8 cellular contexts compared by ENCODE assay signal in genomic region chr3:10010546-10011465, GRCh38. TPM values are rescaled to one million over a fixed set of nuclear protein-coding genes. Genes with fewer than 3 reads are reported as not detected.
A peak's percentile ranks its signal among the peaks of the same experiment; 100 is the strongest.
DNase-seq lines count a peak whose midpoint lies in the region; ATAC-seq, FAIRE-seq and TF ChIP-seq lines count a peak whose summit lies in the region.

No MANE protein-coding gene starts in this region.

- H3K9ac ChIP-seq in HUES6 (ENCODE audit: low read length) (peak overlapping the region; percentile 47), OCI-LY3 (ENCODE audit: low read length) (peak overlapping the region; percentile 63)

- H3K27ac ChIP-seq in HUES6 (ENCODE audit: low read depth, low read length) (no peak overlapping the region), OCI-LY3 (ENCODE audit: low read length) (no peak overlapping the region)

- peak overlapping the region; percentile 97 for H3K4me2 ChIP-seq in OCI-LY3 (ENCODE audit: low read length)

- H3K36me3 ChIP-seq in HUES6 (ENCODE audit: control insufficient read depth, insufficient read depth, low read length) (no peaks in the 10 kb centered on the region), OCI-LY3 (replicated peaks; ENCODE audit: low read depth, low read length) (no peaks in the 10 kb centered on the region)

- peaks cover 10% of the 10 kb centered on the region for H3K27me3 ChIP-seq in HUES6 (ENCODE audit: control insufficient read depth, insufficient read depth, low read length)
- H3K27me3 ChIP-seq in OCI-LY3 (ENCODE audit: low read depth, low read length) = no peaks in the 10 kb centered on the region

- peak overlapping the region; percentile 74; the same call in 1 of the 2 replicates for H2AFZ ChIP-seq in OCI-LY3 (ENCODE audit: low read depth, low read length)

- DNase-seq in D721Med (ENCODE audit: insufficient read length, low spot score) (peak; percentile 87), activated T-cell treated with anti-CD3 and anti-CD28 coated beads for 48 hours (ENCODE audit: low read depth) (peak; percentile 85), epithelial cell of proximal tubule (ENCODE audit: low read depth) (no peak), mucosa of gallbladder (ENCODE audit: low spot score) (peak; percentile 98)
- peak; percentile 83 to 88 for DNase-seq in stimulated activated CD8-positive, alpha-beta memory T cell treated with anti-CD3 and anti-CD28 coated beads, Interleukin-2, amount 100 ng/mL, for 48 hours (ENCODE audit: low read depth in 2 of 2)

- FAIRE-seq in D721Med (lab: Jason Lieb, UNC) = no peak

- ATAC-seq in GM21447 (IDR thresholded peaks at IDR 0.05; ENCODE audit: unreplicated experiment) = peak; percentile 83

- H3K4me1 ChIP-seq in HUES6 (ENCODE audit: control insufficient read depth, insufficient read depth, low read length) (peaks cover 14% of the 10 kb centered on the region; the same call in 1 of the 2 replicates), OCI-LY3 (ENCODE audit: low read length) (peaks cover 17% of the 10 kb centered on the region)

- TF ChIP-seq CTCF in D721Med (IDR thresholded peaks at IDR 0.05; ENCODE audit: insufficient read depth, missing control alignments) (no peak), OCI-LY3 (IDR thresholded peaks at IDR 0.05; ENCODE audit: low read depth, low read length) (no peak), epithelial cell of proximal tubule (conservative IDR thresholded peaks at IDR 0.05; ENCODE audit: low read depth, low read length) (no peak)

- H3K9me3 ChIP-seq in HUES6 (ENCODE audit: control insufficient read depth, insufficient read depth, low read depth, low read length) (no peaks in the 10 kb centered on the region), OCI-LY3 (ENCODE audit: insufficient read depth, low read length) (no peaks in the 10 kb centered on the region)

- H4K20me1 ChIP-seq in OCI-LY3 (ENCODE audit: insufficient read depth, low read length) = peaks cover 25% of the 10 kb centered on the region

- peak overlapping the region; percentile 82 for H3K4me3 ChIP-seq in HUES6 (ENCODE audit: low read depth, low read length)
- H3K4me3 ChIP-seq in OCI-LY3 (ENCODE audit: low read length) = peak overlapping the region; percentile 94
- peak overlapping the region; percentile 88 for H3K4me3 ChIP-seq in epithelial cell of proximal tubule (ENCODE audit: low read depth, low read length)

- H3K79me2 ChIP-seq in OCI-LY3 (ENCODE audit: low read length) = no peaks in the 10 kb centered on the region

RNA-seq across cellular contexts. Expression of gene FANCD2, which starts 15.4 kb away (rescaled TPM):
- total RNA-seq in epithelial cell of proximal tubule (25.9 and 40.7 TPM in 2 replicates), mucosa of gallbladder (4.5 TPM)

RNA-seq across cellular contexts. Expression of gene EMC3, which starts 24.2 kb away (rescaled TPM):
- 32.1 and 51.0 TPM in 2 replicates for total RNA-seq in epithelial cell of proximal tubule
- 73.9 TPM for total RNA-seq in mucosa of gallbladder

RNA-seq across cellular contexts. Expression of gene PRRT3, which starts 58.6 kb away (rescaled TPM):
- total RNA-seq in epithelial cell of proximal tubule (1.3 and 2.4 TPM in 2 replicates), mucosa of gallbladder (6.1 TPM)
